In genomic region chr17:13582776-13583414, GRCh38 we compare ENCODE assay signal across 23 cellular contexts. TPM values are rescaled to one million over a fixed set of nuclear protein-coding genes. Genes with fewer than 3 reads are reported as not detected.
DNase-seq lines count a peak whose midpoint lies in the region; ATAC-seq and TF ChIP-seq lines count a peak whose summit lies in the region.
"Had no signal": no experiment of that assay in that cellular context is flagged by ENCODE, and none has a peak within 500 bp of the region (broad histone marks: within the 10 kb centered on the region; RNA-seq: fewer than 3 reads in every experiment).

No MANE protein-coding gene starts in this region.

- H2BK12ac ChIP-seq in trophoblast cell (ENCODE audit: low read length), result no peak overlapping the region

- H3K79me1 ChIP-seq in trophoblast cell (ENCODE audit: low read length), result no peaks in the 10 kb centered on the region

- no peak overlapping the region for H3K4me2 ChIP-seq in trophoblast cell (ENCODE audit: low read length)
- H3K4me2 ChIP-seq: neural progenitor cell had no signal

- no peak overlapping the region for H3K18ac ChIP-seq in trophoblast cell (ENCODE audit: low read length)

- H4K12ac ChIP-seq in trophoblast cell (ENCODE audit: low read depth, low read length), result no peak overlapping the region

- no peak overlapping the region for H3K14ac ChIP-seq in trophoblast cell (ENCODE audit: low read length)

- H3K36me3 ChIP-seq in trophoblast cell (ENCODE audit: control insufficient read depth in 1 of 2, insufficient read depth in 2 of 2, low read length in 2 of 2), result no peaks in the 10 kb centered on the region
- H3K36me3 ChIP-seq: left lung, neural progenitor cell, thyroid gland had no signal

- H3K27ac ChIP-seq in trophoblast cell (ENCODE audit: low read depth, low read length), result no peak overlapping the region
- H3K27ac ChIP-seq: coronary artery, neural progenitor cell, psoas muscle, skin epidermis, thyroid gland had no signal

- H3K4me3 ChIP-seq in WI38 (ENCODE audit: low read depth, low read length) (peak overlapping the region; percentile 41), trophoblast cell (ENCODE audit: low read depth, low read length) (no peak overlapping the region)
- H3K4me3 ChIP-seq: coronary artery, left lung, neural progenitor cell, psoas muscle, skin epidermis, thyroid gland had no signal

- H4K91ac ChIP-seq in trophoblast cell (ENCODE audit: low read depth, low read length), result no peak overlapping the region

- no peak overlapping the region for H4K8ac ChIP-seq in trophoblast cell (ENCODE audit: low read depth, low read length)

- H3K9ac ChIP-seq in trophoblast cell (ENCODE audit: low read length), result no peak overlapping the region
- H3K9ac ChIP-seq: neural progenitor cell had no signal

- intact Hi-C loops in left ventricle myocardium superior (cut with micrococcal nuclease), result no loop called here

- DNase-seq in EL (peak; percentile 72), MV-4-11 (lab: John Stamatoyannopoulos, UW) (peak; percentile 62), trophoblast cell (peak; percentile 52 to 92), NK-92 (lab: John Stamatoyannopoulos, UW; ENCODE audit: unreplicated experiment) (no peak), left ventricle myocardium superior (no peak), OCI-M2 (lab: John Stamatoyannopoulos, UW; ENCODE audit: unreplicated experiment) (no peak)
- DNase-seq in stimulated activated CD4-positive, alpha-beta T cell treated with anti-CD3 and anti-CD28 coated beads, Interleukin-4, amount 100 ng/mL, for 4 hours, result no peak
- DNase-seq: activated CD4-positive, alpha-beta T cell treated with anti-CD3 and anti-CD28 coated beads for 4 hours; activated naive CD8-positive, alpha-beta T cell treated with anti-CD3 and anti-CD28 coated beads, Interleukin-2, amount 10 ng/mL, durations not matched to agents 7 days and 5 days; DMS79; head of caudate nucleus; left lung; psoas muscle; stimulated activated CD4-positive, alpha-beta T cell treated with anti-CD3 and anti-CD28 coated beads, Interleukin-2, amount 100 ng/mL, for 48 hours; stimulated activated naive CD8-positive, alpha-beta T cell treated with anti-CD3 and anti-CD28 coated beads, Interleukin-15, Interleukin-2, amounts not matched to agents 100 U/mL and 50 U/mL, for 24 hours; SW 1271; thyroid gland had no signal

- H2BK120ac ChIP-seq in trophoblast cell (ENCODE audit: insufficient read depth, low read length, poor library complexity), result no peak overlapping the region

- ATAC-seq in left ventricle myocardium superior, result no peak
- ATAC-seq: HCT116; HepG2; left lung; psoas muscle; stimulated activated naive CD8-positive, alpha-beta T cell treated with anti-CD3 and anti-CD28 coated beads, Interleukin-15, Interleukin-2, amounts not matched to agents 100 U/mL and 50 U/mL, for 24 hours had no signal

- no peaks in the 10 kb centered on the region for H3K79me2 ChIP-seq in trophoblast cell (ENCODE audit: control insufficient read depth, insufficient read depth, low read length, poor library complexity)

- no peak overlapping the region for H3K23ac ChIP-seq in trophoblast cell (ENCODE audit: low read length)

- TF ChIP-seq CTCF in WI38 (IDR thresholded peaks at IDR 0.05; ENCODE audit: low read depth, low read length), result no peak

- no peak overlapping the region for H2BK5ac ChIP-seq in trophoblast cell (ENCODE audit: low read depth, low read length, poor library complexity)

- H3K9me3 ChIP-seq in trophoblast cell (ENCODE audit: insufficient read depth, low read depth, low read length), result no peaks in the 10 kb centered on the region
- H3K9me3 ChIP-seq: left lung, psoas muscle, thyroid gland had no signal

- H3K27me3 ChIP-seq in trophoblast cell (ENCODE audit: insufficient read depth, low read length), result no peaks in the 10 kb centered on the region
- H3K27me3 ChIP-seq: left lung, neural progenitor cell, thyroid gland had no signal

- H2AFZ ChIP-seq in trophoblast cell (ENCODE audit: insufficient read depth, low read length, poor library complexity), result no peak overlapping the region
- H2AFZ ChIP-seq: neural progenitor cell had no signal

- no CpG with 5 or more reads among the region's 8 CpGs for WGBS in trophoblast cell (ENCODE audit: extremely low coverage, insufficient coverage, insufficient read length)

- no peaks in the 10 kb centered on the region for H3K4me1 ChIP-seq in trophoblast cell (ENCODE audit: control insufficient read depth in 1 of 2, insufficient read depth in 2 of 2, low read length in 2 of 2)
- H3K4me1 ChIP-seq: neural progenitor cell, psoas muscle, thyroid gland had no signal

- H3K4ac ChIP-seq in trophoblast cell (ENCODE audit: low read depth, low read length), result no peak overlapping the region

- no peak overlapping the region for H2AK5ac ChIP-seq in trophoblast cell (ENCODE audit: low read length)

RNA-seq across cellular contexts. Expression of gene HS3ST3A1, which starts 18.8 kb away (rescaled TPM):
- 9.2 and 9.9 TPM in 2 replicates for polyA plus RNA-seq in trophoblast cell (2013)
- total RNA-seq in left ventricle myocardium superior, result 0.57 TPM
- total RNA-seq: activated naive CD8-positive, alpha-beta T cell treated with anti-CD3 and anti-CD28 coated beads, Interleukin-2, amount 10 ng/mL, durations not matched to agents 7 days and 5 days had no signal

Comparison
In these comparisons a context has a peak if more than half of its experiments do, and no peak if none do; other contexts are left out.
1. DNase-seq: peak in EL (single experiment), MV-4-11 (single experiment) and trophoblast cell (2 of 2); none in NK-92 (single experiment), left ventricle myocardium superior (single experiment), OCI-M2 (single experiment) and stimulated activated CD4-positive, alpha-beta T cell treated with anti-CD3 and anti-CD28 coated beads, Interleukin-4, amount 100 ng/mL, for 4 hours (0 of 2).